Comparison of ENCODE assay signal across 8 cellular contexts in genomic region chr2:226797289-226797988, GRCh38. TPM values are rescaled to one million over a fixed set of nuclear protein-coding genes. Genes with fewer than 3 reads are reported as not detected.
A peak's percentile ranks its signal among the peaks of the same experiment; 100 is the strongest.
DNase-seq lines count a peak whose midpoint lies in the region; ATAC-seq and TF ChIP-seq lines count a peak whose summit lies in the region.

No MANE protein-coding gene starts in this region.

- H3K27ac ChIP-seq in C4-2B: peak overlapping the region; percentile 70; the same call in 1 of the 2 replicates
- peak overlapping the region; percentile 90 to 96 for H3K27ac ChIP-seq in ovary

- 5 to 49% (median 18%) methylated on average over 46 to 50 of the region's 50 CpGs for WGBS in ovary, 3 donors

- H3K4me3 ChIP-seq in fibroblast of mammary gland (ENCODE audit: control insufficient read depth, low read depth, low read length) (peak overlapping the region; percentile 76), ovary (peak overlapping the region; percentile 93)

- H3K9me3 ChIP-seq in ovary: no peaks in the 10 kb centered on the region

- DNase-seq in RPMI7951 (ENCODE audit: low read depth): peak; percentile 88
- DNase-seq in fibroblast of mammary gland (ENCODE audit: low read depth): peak; percentile 58
- peak; percentile 50 to 77 (median 69) for DNase-seq in ovary
- DNase-seq in hypothalamus (lab: John Stamatoyannopoulos, UW): no peak
- DNase-seq in A172 (ENCODE audit: low spot score): no peak

- peaks cover 1% of the 10 kb centered on the region for H3K4me1 ChIP-seq in ovary (ENCODE audit: insufficient read depth)

- TF ChIP-seq POLR2A in ovary (IDR thresholded peaks at IDR 0.05): no peak

- TF ChIP-seq EP300 in ovary (IDR thresholded peaks at IDR 0.05): no peak

- TF ChIP-seq CTCF in C4-2B (conservative IDR thresholded peaks at IDR 0.05) (no peak), fibroblast of mammary gland (conservative IDR thresholded peaks at IDR 0.05; ENCODE audit: control insufficient read depth, insufficient read depth, low read depth, low read length) (no peak), ovary (IDR thresholded peaks at IDR 0.05) (no peak)

- H3K27me3 ChIP-seq in ovary: no peaks in the 10 kb centered on the region

- intact Hi-C loops in ovary (cut with DNase I): loop anchor here (2.0 to 10.0 kb wide), 13 partner anchors 45 to 910 kb away; no protein-coding TSS in a partner anchor

- H3K36me3 ChIP-seq in ovary: no peaks in the 10 kb centered on the region

- ATAC-seq in HG03439 (IDR thresholded peaks at IDR 0.05; ENCODE audit: unreplicated experiment): no peak
- no peak for ATAC-seq in HG03139 (IDR thresholded peaks at IDR 0.05; ENCODE audit: unreplicated experiment)

RNA-seq across cellular contexts. Expression of gene IRS1, which starts 2.2 kb away (rescaled TPM):
- total RNA-seq in RPMI7951 (2014; rRNA removed; shearing (Covaris generic)): 14.2 and 18.4 TPM in 2 replicates
- 10 to 100 TPM; 29.5 to 87.0 (median 45.1) TPM for total RNA-seq in ovary
- polyA plus RNA-seq in ovary: 10 to 100 TPM; 22.3 to 40.2 TPM
- total RNA-seq in A172 (2014; rRNA removed; shearing (Covaris generic)): 6.6 and 7.0 TPM in 2 replicates

RNA-seq across cellular contexts. Expression of gene RHBDD1, which starts 38.4 kb away (rescaled TPM):
- total RNA-seq in RPMI7951 (2014; rRNA removed; shearing (Covaris generic)): 7.9 and 11.0 TPM in 2 replicates
- total RNA-seq in ovary: 10 to 100 TPM; 18.5 to 95.8 (median 62.4) TPM
- polyA plus RNA-seq in ovary: 10 to 100 TPM; 11.5 to 44.9 TPM
- 3.9 and 5.1 TPM in 2 replicates for total RNA-seq in A172 (2014; rRNA removed; shearing (Covaris generic))

Comparison
In these comparisons a context has a peak if more than half of its experiments do, and no peak if none do; other contexts are left out.
1. DNase-seq: peak in RPMI7951 (single experiment), fibroblast of mammary gland (single experiment) and ovary (5 of 5); none in hypothalamus (0 of 51) and A172 (single experiment).